8 cellular contexts compared by ENCODE assay signal in genomic region chr14:50232276-50232642, GRCh38.
A peak's percentile ranks its signal among the peaks of the same experiment; 100 is the strongest.
DNase-seq lines count a peak whose midpoint lies in the region; ATAC-seq and TF ChIP-seq lines count a peak whose summit lies in the region.

No MANE protein-coding gene starts in this region.

- H3K36me3 ChIP-seq in KOPT-K1 (ENCODE audit: insufficient read depth, low read length) (0 out of 2 replicates have a peak, but pooled peaks cover 9% of the 10 kb centered on the region), mucosa of stomach (ENCODE audit: control insufficient read depth, insufficient read depth, low read length) (no peaks in the 10 kb centered on the region)

- H3K4me1 ChIP-seq in mucosa of stomach (ENCODE audit: control insufficient read depth, insufficient read depth, low read length), result peaks cover 10% of the 10 kb centered on the region

- peak overlapping the region; percentile 73 for H3K27ac ChIP-seq in KOPT-K1 (ENCODE audit: low read depth, low read length, poor library complexity, severe bottlenecking)

- POLR2A ChIA-PET in AG04449 (lab: Yijun Ruan, JAX), result interaction anchor here (1.2 kb wide), 1 partner anchor 370 kb away, joined by 4 read pairs; no protein-coding TSS in a partner anchor

- H3K9me3 ChIP-seq in KOPT-K1 (ENCODE audit: insufficient read depth, low read length, poor library complexity, severe bottlenecking), result peaks cover 8% of the 10 kb centered on the region
- no peaks in the 10 kb centered on the region for H3K9me3 ChIP-seq in mucosa of stomach (ENCODE audit: control insufficient read depth, low read length)

- peak overlapping the region; percentile 85 for H3K4me3 ChIP-seq in AG04449 (ENCODE audit: low read depth, low read length)
- H3K4me3 ChIP-seq in choroid plexus epithelial cell (ENCODE audit: low read depth, low read length), result peak overlapping the region; percentile 94
- H3K4me3 ChIP-seq in mucosa of stomach (ENCODE audit: low read length), result peak overlapping the region; percentile 57

- H3K9ac ChIP-seq in mucosa of stomach (ENCODE audit: low read length), result peak overlapping the region; percentile 88

- DNase-seq in AG04449 (ENCODE audit: low read depth, low spot score), result no peak
- no peak for DNase-seq in choroid plexus epithelial cell (ENCODE audit: low read depth)
- DNase-seq in NCI-H1436 (lab: John Stamatoyannopoulos, UW), result no peak
- DNase-seq in ecto neural progenitor cell (ENCODE audit: low spot score), result no peak
- DNase-seq in NCI-H524 treated with DMSO at 0.1 percent for 48 hours (lab: John Stamatoyannopoulos, UW), result no peak

- no peaks in the 10 kb centered on the region for H3K27me3 ChIP-seq in mucosa of stomach (ENCODE audit: control insufficient read depth, insufficient read depth, low read length)

- CTCF ChIA-PET in AG04449 (lab: Yijun Ruan, JAX), result interaction anchor here (1.2 to 1.3 kb wide), 3 partner anchors 10 to 371 kb away, joined by 3 to 5 read pairs (median 4); no protein-coding TSS in a partner anchor

- no peak for ATAC-seq in HG02610 (IDR thresholded peaks at IDR 0.05; ENCODE audit: unreplicated experiment)

- TF ChIP-seq CTCF in AG04449 (IDR thresholded peaks at IDR 0.05; ENCODE audit: insufficient read depth, low read length, missing control alignments) (no peak), choroid plexus epithelial cell (conservative IDR thresholded peaks at IDR 0.05; ENCODE audit: low read depth, low read length) (no peak)
